21 cellular contexts compared by ENCODE assay signal in genomic region chr14:35388656-35389314, GRCh38.
"Had no signal": no experiment of that assay in that cellular context is flagged by ENCODE, and none has a peak within 500 bp of the region (broad histone marks: within the 10 kb centered on the region; RNA-seq: fewer than 3 reads in every experiment).

No MANE protein-coding gene starts in this region.

- H3K9me3 ChIP-seq: left lung, ovary, sigmoid colon, spleen, suprapubic skin, thoracic aorta, tibial artery, upper lobe of right lung had no signal

- H3K36me3 ChIP-seq: left lung, ovary, sigmoid colon, spleen, suprapubic skin, thoracic aorta, tibial artery, upper lobe of right lung had no signal

- DNase-seq: hippocampal formation; left colon; left lung; naive thymus-derived CD8-positive, alpha-beta T cell; ovary; retina; right cardiac atrium; sigmoid colon; small intestine; spleen; stimulated activated CD4-positive, alpha-beta T cell treated with anti-CD3 and anti-CD28 coated beads, Interleukin-4, amount 100 ng/mL, for 24 hours; stimulated activated naive CD4-positive, alpha-beta T cell; tibial artery; trophoblast cell; upper lobe of right lung had no signal

- FAIRE-seq: keratinocyte, small intestine, urothelium cell line had no signal

- H3K27ac ChIP-seq: left lung, ovary, spleen, suprapubic skin, thoracic aorta, tibial artery, upper lobe of right lung had no signal

- H3K27me3 ChIP-seq: left lung, ovary, sigmoid colon, spleen, suprapubic skin, tibial artery, upper lobe of right lung had no signal

- ATAC-seq: left colon; left lung; naive thymus-derived CD8-positive, alpha-beta T cell; right cardiac atrium; stimulated activated effector memory CD8-positive, alpha-beta T cell treated with anti-CD3 and anti-CD28 coated beads, Interleukin-12 subunit alpha, Interleukin-12 subunit beta, amount 100 ng/mL, for 72 hours; upper lobe of right lung had no signal

- H3K4me3 ChIP-seq: left lung, lung, ovary, sigmoid colon, spleen, suprapubic skin, thoracic aorta, tibial artery, upper lobe of right lung had no signal
